Comparison of ENCODE assay signal across 2 cellular contexts in genomic region chr15:88658070-88658965, GRCh38.
TF ChIP-seq lines count a peak whose summit lies in the region.

No MANE protein-coding gene starts in this region.

TF ChIP-seq in GM23338, 12 proteins besides CTCF, POLR2A, EP300 and RAD21:
- no peak for TF ChIP-seq JUNB (IDR thresholded peaks at IDR 0.05; ENCODE audit: unreplicated experiment)
- no peak for TF ChIP-seq ZNF114 (CRISPR knock-in tag; IDR thresholded peaks at IDR 0.05)
- no peak for TF ChIP-seq NANOG (IDR thresholded peaks at IDR 0.05; ENCODE audit: borderline replicate concordance)
- no peak for TF ChIP-seq ZNF331 (CRISPR knock-in tag; IDR thresholded peaks at IDR 0.05; ENCODE audit: low read depth)

TF ChIP-seq in GM12878, 131 proteins besides CTCF, POLR2A, EP300 and RAD21:
- TF ChIP-seq TBL1XR1 (IDR thresholded peaks at IDR 0.05; ENCODE audit: low read depth, low read length) (no peak), EZH2 (IDR thresholded peaks at IDR 0.05; ENCODE audit: borderline replicate concordance, control insufficient read depth, low read depth, low read length) (no peak), SUZ12 (IDR thresholded peaks at IDR 0.05; ENCODE audit: unreplicated experiment) (no peak), RBBP5 (conservative IDR thresholded peaks at IDR 0.05) (no peak), MEF2B (IDR thresholded peaks at IDR 0.05; ENCODE audit: partially characterized antibody, poor library complexity, severe bottlenecking) (no peak), ESRRA (IDR thresholded peaks at IDR 0.05; ENCODE audit: low read length) (no peak), ATF2 (IDR thresholded peaks at IDR 0.05; ENCODE audit: low read length) (no peak), CREB1 (IDR thresholded peaks at IDR 0.05; ENCODE audit: low read depth) (no peak), ZZZ3 (IDR thresholded peaks at IDR 0.05; ENCODE audit: control insufficient read depth, insufficient read length, low read depth) (no peak), SRF (IDR thresholded peaks at IDR 0.05; ENCODE audit: low read depth in 2 of 2, low read length in 2 of 2) (no peak), STAT1 (conservative IDR thresholded peaks at IDR 0.05) (no peak), BCL11A (IDR thresholded peaks at IDR 0.05; ENCODE audit: low read depth, low read length) (no peak), IRF3 (IDR thresholded peaks at IDR 0.05) (no peak), REST (IDR thresholded peaks at IDR 0.05; ENCODE audit: low read depth, low read length) (no peak)
